Comparison of ENCODE assay signal across 8 cellular contexts in the genomic region with DNA sequence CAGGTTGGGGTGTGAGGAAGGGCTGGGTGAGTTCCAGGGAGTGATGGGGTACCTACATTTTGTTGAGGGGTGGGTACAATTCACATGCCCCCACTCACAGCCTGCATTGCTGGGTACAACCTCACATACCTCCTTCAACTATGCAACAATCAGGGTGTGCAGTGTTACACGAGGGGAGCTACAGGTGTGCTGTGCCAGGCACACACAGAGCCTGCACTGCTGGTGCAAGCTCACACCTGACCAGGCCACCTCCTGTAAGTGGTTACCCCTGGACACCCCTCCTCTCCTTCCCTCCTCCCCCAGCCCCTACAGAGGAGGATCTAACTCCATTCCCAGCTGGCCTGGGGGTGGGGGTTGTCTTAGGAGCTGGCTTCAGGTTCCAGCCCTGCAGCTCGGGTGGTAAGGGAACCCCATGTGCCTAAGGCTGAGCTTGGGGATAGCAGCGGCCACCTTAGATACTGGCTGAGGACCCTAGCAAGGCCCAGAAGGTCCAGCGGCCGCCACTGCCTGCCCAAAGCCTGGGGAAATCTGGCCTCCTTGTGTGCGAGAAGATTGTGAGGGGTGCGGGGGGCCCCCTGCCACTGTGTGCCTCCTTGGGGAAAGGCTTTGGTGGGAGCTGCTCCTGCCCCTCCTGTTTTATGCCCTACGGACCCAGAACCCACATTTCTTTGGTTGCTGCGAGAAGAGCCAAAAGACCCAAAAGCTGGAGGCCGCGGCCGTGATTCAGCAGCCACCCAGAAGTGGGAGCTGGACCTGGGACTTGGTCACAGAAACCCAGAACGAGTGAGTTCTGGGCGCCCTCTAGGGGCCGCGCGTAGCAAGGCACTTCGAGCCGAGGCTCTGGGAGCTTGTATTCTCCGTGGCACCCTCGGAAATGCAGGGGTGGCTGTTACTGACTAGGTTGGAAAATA. TPM values are rescaled to one million over a fixed set of nuclear protein-coding genes. Genes with fewer than 3 reads are reported as not detected.
DNase-seq lines count a peak whose midpoint lies in the region; ATAC-seq and TF ChIP-seq lines count a peak whose summit lies in the region.

No MANE protein-coding gene starts in this region.

- TF ChIP-seq POLR2A in right lobe of liver (IDR thresholded peaks at IDR 0.05), result no peak

- H3K9me3 Mint-ChIP-seq in activated CD4-positive, alpha-beta T cell treated with anti-CD3 and anti-CD28 coated beads, Interleukin-2, amount 10 ng/mL, durations not matched to agents 24 days and 14 days, result no peaks in the 10 kb centered on the region
- no peaks in the 10 kb centered on the region for H3K9me3 Mint-ChIP-seq in chondrocyte (ENCODE audit: low read depth)

- no peak overlapping the region for H3K4me3 ChIP-seq in right lobe of liver

- no peaks in the 10 kb centered on the region for H3K36me3 Mint-ChIP-seq in activated CD4-positive, alpha-beta T cell treated with anti-CD3 and anti-CD28 coated beads, Interleukin-2, amount 10 ng/mL, durations not matched to agents 24 days and 14 days (ENCODE audit: low read depth)
- no peaks in the 10 kb centered on the region for H3K36me3 Mint-ChIP-seq in chondrocyte (ENCODE audit: low read depth)

- WGBS in right lobe of liver (ENCODE audit: insufficient coverage, low coverage, low lambda C conversion rate, missing lambda C conversion rate), result 9% methylated on average over 15 of the region's 21 CpGs

- DNase-seq in EL (peak; percentile 83), NCI-H526 treated with DMSO at 0.1 percent for 48 hours (lab: John Stamatoyannopoulos, UW) (peak; percentile 35), chondrocyte (ENCODE audit: low spot score) (no peak), right lobe of liver (peak; percentile 80 to 84 (median 84))
- peak; percentile 94 for DNase-seq in activated CD4-positive, alpha-beta T cell treated with anti-CD3 and anti-CD28 coated beads, Interleukin-2, amount 10 ng/mL, durations not matched to agents 24 days and 14 days
- peak; percentile 39 to 82 (median 61) for DNase-seq in stimulated activated CD4-positive, alpha-beta T cell treated with anti-CD3 and anti-CD28 coated beads, TNF-alpha, amount 100 ng/mL, for 1 hour (ENCODE audit: low read depth in 3 of 3, low spot score in 1 of 3)

- H3K27me3 ChIP-seq in right lobe of liver, result peaks cover 9 to 38% of the 10 kb centered on the region in 2 donors

- peaks cover 0 to 4% (median 0%) of the 10 kb centered on the region in 4 donors for H3K4me1 ChIP-seq in right lobe of liver

- H3K36me3 ChIP-seq in right lobe of liver, result no peaks in the 10 kb centered on the region

- H3K9me3 ChIP-seq in right lobe of liver, result no peaks in the 10 kb centered on the region

- H3K4me3 Mint-ChIP-seq in activated CD4-positive, alpha-beta T cell treated with anti-CD3 and anti-CD28 coated beads, Interleukin-2, amount 10 ng/mL, durations not matched to agents 24 days and 14 days, result no peak overlapping the region
- no peak overlapping the region for H3K4me3 Mint-ChIP-seq in chondrocyte (ENCODE audit: unreplicated experiment)

- no peak overlapping the region for H3K27ac Mint-ChIP-seq in activated CD4-positive, alpha-beta T cell treated with anti-CD3 and anti-CD28 coated beads, Interleukin-2, amount 10 ng/mL, durations not matched to agents 24 days and 14 days
- H3K27ac Mint-ChIP-seq in chondrocyte (ENCODE audit: unreplicated experiment), result no peak overlapping the region

- ATAC-seq in HG03097 (IDR thresholded peaks at IDR 0.05; ENCODE audit: low FRiP score, unreplicated experiment) (peak; percentile 65), right lobe of liver (peak; percentile 92 to 98 (median 96)), HG03025 (IDR thresholded peaks at IDR 0.05; ENCODE audit: low FRiP score, unreplicated experiment) (no peak)

- intact Hi-C loops in activated CD4-positive, alpha-beta T cell treated with anti-CD3 and anti-CD28 coated beads, Interleukin-2, amount 10 ng/mL, durations not matched to agents 24 days and 14 days (cut with micrococcal nuclease), result loop anchor here (1.0 to 5.0 kb wide), 6 partner anchors 8 to 485 kb away; partner anchors contain the start of gene KAZALD1
- intact Hi-C loops in right lobe of liver (cut with DNase I), result loop anchor here (5.0 kb wide), 1 partner anchor 45 kb away; no protein-coding TSS in a partner anchor

- H3K27ac ChIP-seq in right lobe of liver, result no peak overlapping the region

- TF ChIP-seq CTCF in chondrocyte (IDR thresholded peaks at IDR 0.05) (peak; percentile 97), right lobe of liver (IDR thresholded peaks at IDR 0.05) (peak; percentile 94 to 98 (median 97))

- peaks cover 17% of the 10 kb centered on the region for H3K4me1 Mint-ChIP-seq in activated CD4-positive, alpha-beta T cell treated with anti-CD3 and anti-CD28 coated beads, Interleukin-2, amount 10 ng/mL, durations not matched to agents 24 days and 14 days
- H3K4me1 Mint-ChIP-seq in chondrocyte (ENCODE audit: low read depth), result peaks cover 7% of the 10 kb centered on the region

- peaks cover 89% of the 10 kb centered on the region for H3K27me3 Mint-ChIP-seq in activated CD4-positive, alpha-beta T cell treated with anti-CD3 and anti-CD28 coated beads, Interleukin-2, amount 10 ng/mL, durations not matched to agents 24 days and 14 days
- H3K27me3 Mint-ChIP-seq in chondrocyte (ENCODE audit: low read depth), result peaks cover 74% of the 10 kb centered on the region

RNA-seq across cellular contexts. Expression of gene TLX1, which starts 10.8 kb away (rescaled TPM):
- not detected in 2 replicates for total RNA-seq in activated CD4-positive, alpha-beta T cell treated with anti-CD3 and anti-CD28 coated beads, Interleukin-2, amount 10 ng/mL, durations not matched to agents 24 days and 14 days
- not detected in 3 replicates for total RNA-seq in chondrocyte
- total RNA-seq in right lobe of liver, result under 1 TPM; 0.12 to 0.60 (median 0.27) TPM
